21 cellular contexts compared by ENCODE assay signal in the genomic region with DNA sequence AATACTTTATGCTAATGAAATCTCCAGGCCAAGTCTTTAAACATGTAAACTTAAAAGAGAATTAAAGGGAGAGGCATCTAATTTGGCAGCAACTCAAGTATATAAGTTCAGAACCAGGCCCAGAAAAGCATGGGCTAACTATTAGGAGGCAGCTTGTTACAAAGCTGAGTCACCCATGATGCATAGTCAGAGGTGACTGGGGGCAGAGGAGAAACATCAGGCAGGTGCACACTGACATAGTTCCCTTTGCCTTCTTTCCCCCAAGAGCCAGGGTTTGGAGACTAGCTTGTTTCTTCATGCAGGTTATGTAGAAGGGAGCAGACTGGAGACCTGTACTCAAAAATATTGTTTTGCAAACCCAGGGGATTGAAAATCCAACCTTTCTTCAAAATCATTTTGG.
DNase-seq lines count a peak whose midpoint lies in the region; ATAC-seq and TF ChIP-seq lines count a peak whose summit lies in the region.
"Had no signal": no experiment of that assay in that cellular context is flagged by ENCODE, and none has a peak within 500 bp of the region (broad histone marks: within the 10 kb centered on the region; RNA-seq: fewer than 3 reads in every experiment).

No MANE protein-coding gene starts in this region.

- H3K27me3 ChIP-seq in esophagus muscularis mucosa (no peaks in the 10 kb centered on the region), WERI-Rb-1 (ENCODE audit: insufficient read depth, low read depth, severe bottlenecking) (peaks cover 36% of the 10 kb centered on the region)
- H3K27me3 ChIP-seq: BLaER1 treated with 17β-estradiol and CSF1 and Interleukin-3, amounts not matched to agents 10 nM and 100 nM had no signal

- H3K4me1 ChIP-seq in esophagus muscularis mucosa: no peaks in the 10 kb centered on the region

- TF ChIP-seq EP300 in esophagus muscularis mucosa (IDR thresholded peaks at IDR 0.05): no peak

- DNase-seq in HT1080 (ENCODE audit: low read depth): peak; percentile 50
- DNase-seq in amniotic epithelial cell (ENCODE audit: low read depth): peak; percentile 25
- peak; percentile 66 for DNase-seq in esophagus muscularis mucosa (ENCODE audit: extremely low spot score)
- DNase-seq in renal cortical epithelial cell (ENCODE audit: low read depth): peak; percentile 42
- DNase-seq in NCI-H2171 (lab: John Stamatoyannopoulos, UW): no peak
- DNase-seq in WERI-Rb-1: no peak
- DNase-seq: CD4-positive, alpha-beta memory T cell; GM23248; H9; HFFc6; KG1; MV-4-11; NCI-H1105 treated with DMSO at 0.1 percent for 48 hours; NCI-H2029 treated with DMSO at 0.1 percent for 48 hours; NCI-H2171 treated with DMSO at 0.1 percent for 48 hours; NCI-H446; NCI-H526; Right ventricle myocardium superior had no signal

- intact Hi-C loops in esophagus muscularis mucosa (cut with DNase I): no loop called here

- H3K27ac ChIP-seq in esophagus muscularis mucosa (replicated peaks in 1 of 4) (no peak overlapping the region), WERI-Rb-1 (no peak overlapping the region)
- H3K27ac ChIP-seq: BLaER1 treated with 17β-estradiol and CSF1 and Interleukin-3, amounts not matched to agents 10 nM and 100 nM; GM23248 had no signal

- H3K9me3 ChIP-seq in esophagus muscularis mucosa: no peaks in the 10 kb centered on the region
- H3K9me3 ChIP-seq in WERI-Rb-1 (ENCODE audit: severe bottlenecking): no peaks in the 10 kb centered on the region
- H3K9me3 ChIP-seq: BLaER1 treated with 17β-estradiol and CSF1 and Interleukin-3, amounts not matched to agents 10 nM and 100 nM had no signal

- no peak for ATAC-seq in GM18867 (IDR thresholded peaks at IDR 0.05; ENCODE audit: unreplicated experiment)
- ATAC-seq: GM12878 had no signal

- TF ChIP-seq CTCF in esophagus muscularis mucosa (IDR thresholded peaks at IDR 0.05) (no peak), WERI-Rb-1 (IDR thresholded peaks at IDR 0.05; ENCODE audit: low read depth, low read length) (no peak)

- H3K4me3 ChIP-seq in esophagus muscularis mucosa: no peak overlapping the region
- H3K4me3 ChIP-seq in WERI-Rb-1 (ENCODE audit: low read depth, low read length): no peak overlapping the region
- H3K4me3 ChIP-seq: BLaER1 treated with 17β-estradiol and CSF1 and Interleukin-3, amounts not matched to agents 10 nM and 100 nM; GM12878; GM23248 had no signal

- no peaks in the 10 kb centered on the region for H3K36me3 ChIP-seq in esophagus muscularis mucosa
- no peaks in the 10 kb centered on the region for H3K36me3 ChIP-seq in WERI-Rb-1
- H3K36me3 ChIP-seq: BLaER1 treated with 17β-estradiol and CSF1 and Interleukin-3, amounts not matched to agents 10 nM and 100 nM had no signal

- no peak for TF ChIP-seq POLR2A in esophagus muscularis mucosa (IDR thresholded peaks at IDR 0.05; ENCODE audit: low read depth)

Comparison
In these comparisons a context has a peak if more than half of its experiments do, and no peak if none do; other contexts are left out.
1. DNase-seq: peak in HT1080 (single experiment), amniotic epithelial cell (single experiment), esophagus muscularis mucosa (single experiment) and renal cortical epithelial cell (single experiment); none in NCI-H2171 (single experiment) and WERI-Rb-1 (single experiment).